ENCODE assay signal across 1 cellular context in genomic region chr10:114779803-114780609, GRCh38.
TF ChIP-seq lines count a peak whose summit lies in the region.

No MANE protein-coding gene starts in this region.

TF ChIP-seq in IMR-90, 13 proteins besides CTCF, POLR2A, EP300 and RAD21:
- TF ChIP-seq CEBPB (IDR thresholded peaks at IDR 0.05; ENCODE audit: low read depth, low read length) (peak; percentile 66; the same call in 1 of the 2 replicates), USF2 (IDR thresholded peaks at IDR 0.05; ENCODE audit: low read depth, low read length) (no peak), BHLHE40 (IDR thresholded peaks at IDR 0.05; ENCODE audit: low read depth, low read length) (peak; percentile 5; the same call in 1 of the 2 replicates), RCOR1 (IDR thresholded peaks at IDR 0.05; ENCODE audit: insufficient replicate concordance, low read length) (peak; percentile 30), FOS (IDR thresholded peaks at IDR 0.05; ENCODE audit: low read depth, low read length) (peak; percentile 89)
TF ChIP-seq in IMR-90: peak in this region for 4.
